In the genomic region with DNA sequence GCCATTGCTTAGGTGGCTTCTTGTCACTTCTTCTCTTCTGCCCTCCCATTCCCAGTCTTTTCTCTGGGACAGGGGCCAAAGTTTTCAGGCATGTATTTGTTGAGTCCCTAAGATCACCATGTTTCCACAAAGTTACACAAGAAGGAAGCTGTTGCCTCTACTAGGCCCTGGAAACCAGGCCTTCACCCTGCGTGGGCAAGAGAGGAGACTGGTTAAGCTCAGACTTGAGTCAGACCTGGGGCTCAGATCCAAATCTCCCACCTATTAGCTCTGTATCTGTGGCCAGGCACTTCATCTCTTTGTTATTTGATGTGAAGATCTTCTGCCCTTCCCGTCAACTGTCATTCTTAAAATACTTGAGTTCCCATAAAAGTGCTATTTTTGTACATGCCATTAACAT, we compare ENCODE assay signal across 14 cellular contexts.
DNase-seq lines count a peak whose midpoint lies in the region; ATAC-seq and TF ChIP-seq lines count a peak whose summit lies in the region.
"Had no signal": no experiment of that assay in that cellular context is flagged by ENCODE, and none has a peak within 500 bp of the region (broad histone marks: within the 10 kb centered on the region; RNA-seq: fewer than 3 reads in every experiment).

No MANE protein-coding gene starts in this region.

- ATAC-seq in GM19452 (IDR thresholded peaks at IDR 0.05; ENCODE audit: unreplicated experiment) (no peak), HG03378 (IDR thresholded peaks at IDR 0.05; ENCODE audit: unreplicated experiment) (no peak)

- H3K36me3 ChIP-seq in BLaER1 treated with 17β-estradiol and CSF1 and Interleukin-3, amounts not matched to agents 10 nM and 100 nM: 0 out of 22 replicates have a peak, but pooled peaks cover 0 to 5% (median 0%) of the 10 kb centered on the region in 11 experiments
- peaks cover 0 to 2% of the 10 kb centered on the region in 2 donors for H3K36me3 ChIP-seq in stomach smooth muscle (ENCODE audit: control insufficient read depth in 2 of 2, insufficient read depth in 2 of 2, low read length in 2 of 2)
- H3K36me3 ChIP-seq: neural progenitor cell had no signal

- H3K4me2 ChIP-seq in BLaER1 treated with 17β-estradiol and CSF1 and Interleukin-3, amounts not matched to agents 10 nM and 100 nM: peak overlapping the region in 6 of 11 experiments; percentile 1 to 31 (median 24); a peak in 9 of 22 replicates
- H3K4me2 ChIP-seq: hepatocyte, neural progenitor cell had no signal

- H3K4me3 ChIP-seq in BLaER1 treated with 17β-estradiol and CSF1 and Interleukin-3, amounts not matched to agents 10 nM and 100 nM: no peak overlapping the region
- no peak overlapping the region for H3K4me3 ChIP-seq in fibroblast of mammary gland (ENCODE audit: control insufficient read depth, low read depth, low read length)
- no peak overlapping the region for H3K4me3 ChIP-seq in stomach smooth muscle (ENCODE audit: low read length in 2 of 2)
- H3K4me3 ChIP-seq: hepatocyte, neural progenitor cell had no signal

- POLR2A ChIA-PET in RWPE1 (lab: Yijun Ruan, JAX; ENCODE audit: low non-redundant PET): no interaction called here

- H3K4me1 ChIP-seq in BLaER1 treated with 17β-estradiol and CSF1 and Interleukin-3, amounts not matched to agents 10 nM and 100 nM: peaks cover 0 to 26% (median 14%) of the 10 kb centered on the region in 10 experiments; a peak in 15 of 20 replicates
- peaks cover 12% of the 10 kb centered on the region for H3K4me1 ChIP-seq in stomach smooth muscle (ENCODE audit: control insufficient read depth, insufficient read depth, low read length)

- H3K27me3 ChIP-seq in BLaER1 treated with 17β-estradiol and CSF1 and Interleukin-3, amounts not matched to agents 10 nM and 100 nM: no peaks in the 10 kb centered on the region
- no peaks in the 10 kb centered on the region for H3K27me3 ChIP-seq in stomach smooth muscle (ENCODE audit: control insufficient read depth in 1 of 2, insufficient read depth in 2 of 2, low read length in 2 of 2)
- H3K27me3 ChIP-seq: hepatocyte, neural progenitor cell had no signal

- no peaks in the 10 kb centered on the region for H4K20me1 ChIP-seq in BLaER1 treated with 17β-estradiol and CSF1 and Interleukin-3, amounts not matched to agents 10 nM and 100 nM

- H3K27ac ChIP-seq in BLaER1 treated with 17β-estradiol and CSF1 and Interleukin-3, amounts not matched to agents 10 nM and 100 nM: no peak overlapping the region
- peak overlapping the region; percentile 44; the same call in 1 of the 2 replicates for H3K27ac ChIP-seq in RWPE1
- peak overlapping the region; percentile 31 for H3K27ac ChIP-seq in stomach smooth muscle (ENCODE audit: low read length)
- H3K27ac ChIP-seq: hepatocyte, neural progenitor cell had no signal

- TF ChIP-seq CTCF in RWPE1 (conservative IDR thresholded peaks at IDR 0.05; ENCODE audit: low read depth) (no peak), fibroblast of mammary gland (conservative IDR thresholded peaks at IDR 0.05; ENCODE audit: control insufficient read depth, insufficient read depth, low read depth, low read length) (no peak)

- no peaks in the 10 kb centered on the region for H3K9me3 ChIP-seq in BLaER1 treated with 17β-estradiol and CSF1 and Interleukin-3, amounts not matched to agents 10 nM and 100 nM (replicated peaks in 1 of 11)
- H3K9me3 ChIP-seq in stomach smooth muscle (ENCODE audit: control insufficient read depth in 2 of 2, low read length in 2 of 2): no peaks in the 10 kb centered on the region

- H3K9ac ChIP-seq in BLaER1 treated with 17β-estradiol and CSF1 and Interleukin-3, amounts not matched to agents 10 nM and 100 nM: no peak overlapping the region
- H3K9ac ChIP-seq in stomach smooth muscle (ENCODE audit: low read length in 2 of 2): no peak overlapping the region
- H3K9ac ChIP-seq: neural progenitor cell had no signal

- CTCF ChIA-PET in RWPE1 (lab: Yijun Ruan, JAX): interaction anchor here (0.5 kb wide), 1 partner anchor 252 kb away, joined by 3 read pairs; no protein-coding TSS in a partner anchor

- DNase-seq in RWPE1 (ENCODE audit: low spot score) (no peak), fibroblast of mammary gland (ENCODE audit: low read depth) (peak; percentile 97), middle frontal gyrus (ENCODE audit: extremely low spot score, low spot score) (no peak), kidney tubule cell (ENCODE audit: low spot score) (no peak)
- DNase-seq: GDM1, NCI-H510A treated with DMSO at 0.1 percent for 48 hours, RPMI8226, T-helper 9 cell had no signal

Comparison
In these comparisons a context has a peak if more than half of its experiments do, and no peak if none do; other contexts are left out.
1. H3K27ac ChIP-seq: peak in RWPE1 (single experiment) and stomach smooth muscle (single experiment); none in BLaER1 treated with 17β-estradiol and CSF1 and Interleukin-3, amounts not matched to agents 10 nM and 100 nM (0 of 11).